Comparison of ENCODE assay signal across 25 cellular contexts in the genomic region with DNA sequence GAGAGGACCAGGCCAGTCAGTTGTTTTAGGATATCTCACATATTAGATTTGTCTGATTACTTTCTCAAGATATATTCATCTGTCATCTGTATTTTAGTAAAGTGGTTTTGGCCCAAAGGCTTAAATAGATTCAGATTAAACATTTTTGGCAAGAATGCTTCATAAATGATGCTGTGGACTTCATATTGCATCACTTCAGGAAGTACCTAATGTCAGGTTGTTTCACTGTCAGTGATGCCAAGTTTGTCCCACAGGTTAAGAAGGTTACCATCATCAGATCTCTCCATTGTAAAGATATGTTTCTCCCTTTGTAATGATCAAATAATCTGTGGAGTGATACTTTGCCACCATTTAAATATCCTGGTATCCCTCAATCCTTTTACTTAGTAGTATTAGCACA.
"Had no signal": no experiment of that assay in that cellular context is flagged by ENCODE, and none has a peak within 500 bp of the region (broad histone marks: within the 10 kb centered on the region; RNA-seq: fewer than 3 reads in every experiment).

No MANE protein-coding gene starts in this region.

- H3K4me1 Mint-ChIP-seq: memory B cell; stimulated activated memory B cell treated with anti-CD40 and anti-IgM and Interleukin-4, amounts not matched to agents 10 μg/mL and 1 μg/mL and 100 μg/mL, for 72 hours had no signal

- H3K9me3 Mint-ChIP-seq: memory B cell; naive thymus-derived CD4-positive, alpha-beta T cell; natural killer cell treated with Interleukin-12 subunit alpha and Interleukin-12 subunit beta and Interleukin-15 and Interleukin-18, amount 100 ng/mL, for 72 hours; stimulated activated memory B cell treated with anti-CD40 and anti-IgM and Interleukin-4, amounts not matched to agents 10 μg/mL and 1 μg/mL and 100 μg/mL, for 72 hours; type B pancreatic cell had no signal

- H2AFZ ChIP-seq: hepatocyte had no signal

- DNase-seq: islet precursor cell; left ventricle myocardium inferior; midbrain; mucosa of descending colon; naive thymus-derived CD4-positive, alpha-beta T cell; ovary; right lobe of liver; stimulated activated CD4-positive, alpha-beta T cell treated with anti-CD3 and anti-CD28 coated beads, Interleukin-1b, Interleukin-23, amount 100 ng/mL, for 48 hours; stimulated activated CD4-positive, alpha-beta T cell treated with anti-CD3 and anti-CD28 coated beads, Interleukin-2, amount 100 ng/mL, for 48 hours; stimulated activated CD4-positive, alpha-beta T cell treated with anti-CD3 and anti-CD28 coated beads, Interleukin-4, amount 100 ng/mL, for 4 hours; stimulated activated CD8-positive, alpha-beta memory T cell treated with anti-CD3 and anti-CD28 coated beads, Interleukin-4, amount 100 ng/mL, for 48 hours; stimulated activated naive CD4-positive, alpha-beta T cell treated with Interleukin-2 at 50 U/mL for 16 hours; tibial artery; uterus had no signal

- H3K36me3 ChIP-seq: ovary, thoracic aorta, uterus had no signal

- H3K27ac Mint-ChIP-seq: memory B cell; naive thymus-derived CD4-positive, alpha-beta T cell; progenitor cell of endocrine pancreas; stimulated activated memory B cell treated with anti-CD40 and anti-IgM and Interleukin-4, amounts not matched to agents 10 μg/mL and 1 μg/mL and 100 μg/mL, for 72 hours; type B pancreatic cell had no signal

- H3K4me1 ChIP-seq: left ventricle myocardium inferior, right atrium auricular region, right lobe of liver, suprapubic skin, tibial artery, uterus had no signal

- H3K4me3 Mint-ChIP-seq: memory B cell; naive thymus-derived CD4-positive, alpha-beta T cell; natural killer cell treated with Interleukin-12 subunit alpha and Interleukin-12 subunit beta and Interleukin-15 and Interleukin-18, amount 100 ng/mL, for 72 hours; stimulated activated memory B cell treated with anti-CD40 and anti-IgM and Interleukin-4, amounts not matched to agents 10 μg/mL and 1 μg/mL and 100 μg/mL, for 72 hours; type B pancreatic cell had no signal

- H3K4me3 ChIP-seq: hepatocyte, left ventricle myocardium inferior, lung, mucosa of descending colon, ovary, right atrium auricular region, right lobe of liver, smooth muscle cell, suprapubic skin, thoracic aorta, tibial artery, uterus had no signal

- H3K27ac ChIP-seq: hepatocyte, left ventricle myocardium inferior, ovary, right atrium auricular region, right lobe of liver, suprapubic skin, thoracic aorta, tibial artery, uterus had no signal

- H3K4me2 ChIP-seq: hepatocyte, smooth muscle cell had no signal

- H3K27me3 Mint-ChIP-seq: memory B cell; naive thymus-derived CD4-positive, alpha-beta T cell; natural killer cell treated with Interleukin-12 subunit alpha and Interleukin-12 subunit beta and Interleukin-15 and Interleukin-18, amount 100 ng/mL, for 72 hours; progenitor cell of endocrine pancreas; stimulated activated memory B cell treated with anti-CD40 and anti-IgM and Interleukin-4, amounts not matched to agents 10 μg/mL and 1 μg/mL and 100 μg/mL, for 72 hours; type B pancreatic cell had no signal

- ATAC-seq: mucosa of descending colon; naive thymus-derived CD4-positive, alpha-beta T cell; natural killer cell treated with Interleukin-12 subunit alpha and Interleukin-12 subunit beta and Interleukin-15 and Interleukin-18, amount 100 ng/mL, for 72 hours; stimulated activated memory B cell treated with anti-CD40 and anti-IgM and Interleukin-4, amounts not matched to agents 10 μg/mL and 1 μg/mL and 100 μg/mL, for 72 hours had no signal

- H3K9me3 ChIP-seq: left ventricle myocardium inferior, mucosa of descending colon, ovary, right atrium auricular region, right lobe of liver, suprapubic skin, thoracic aorta, tibial artery, uterus had no signal

- H3K27me3 ChIP-seq: hepatocyte, ovary, right atrium auricular region, right lobe of liver, suprapubic skin, tibial artery, uterus had no signal
